Comparison of ENCODE assay signal across 8 cellular contexts in the genomic region with DNA sequence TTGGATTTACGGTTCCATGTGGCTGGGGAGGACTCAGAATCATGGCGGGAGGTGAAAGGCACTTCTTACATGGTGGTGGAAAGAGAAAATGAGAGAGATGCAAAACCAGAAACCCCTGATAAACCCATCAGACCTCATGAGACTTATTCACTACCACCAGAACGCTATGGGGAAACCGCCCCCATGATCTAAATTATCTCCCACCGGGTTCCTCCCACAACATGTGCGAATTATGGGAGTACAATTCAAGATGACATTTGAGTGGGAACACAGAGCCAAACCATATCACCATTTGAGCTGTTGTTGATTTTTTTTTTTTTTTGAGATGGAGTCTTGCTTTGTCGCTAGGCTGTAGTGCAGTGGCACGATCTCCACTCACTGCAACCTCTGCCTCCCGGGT.
"Had no signal": no experiment of that assay in that cellular context is flagged by ENCODE, and none has a peak within 500 bp of the region (broad histone marks: within the 10 kb centered on the region; RNA-seq: fewer than 3 reads in every experiment).

No MANE protein-coding gene starts in this region.

- H2AFZ ChIP-seq: GM23338 had no signal

- DNase-seq: H9, HCEC 1CT, KG1 had no signal

- H3K4me2 ChIP-seq: GM23338 had no signal

- H3K4me3 ChIP-seq: GM23338, K562 had no signal

- ATAC-seq: GM23338, K562 had no signal

- FAIRE-seq: H1, H54, HTR-8/SVneo, K562 had no signal
